Comparison of ENCODE assay signal across 11 cellular contexts in genomic region chr3:154181127-154181691, GRCh38.
A peak's percentile ranks its signal among the peaks of the same experiment; 100 is the strongest.
DNase-seq lines count a peak whose midpoint lies in the region; ATAC-seq and TF ChIP-seq lines count a peak whose summit lies in the region.
"Had no signal": no experiment of that assay in that cellular context is flagged by ENCODE, and none has a peak within 500 bp of the region (broad histone marks: within the 10 kb centered on the region; RNA-seq: fewer than 3 reads in every experiment).

No MANE protein-coding gene starts in this region.

- no peak for TF ChIP-seq CTCF in cardiac muscle cell (IDR thresholded peaks at IDR 0.05; ENCODE audit: low read depth, low read length)
- TF ChIP-seq CTCF in WTC11 (IDR thresholded peaks at IDR 0.05) = no peak
- TF ChIP-seq CTCF in left lung (IDR thresholded peaks at IDR 0.05) = no peak
- TF ChIP-seq CTCF in upper lobe of left lung (IDR thresholded peaks at IDR 0.05) = no peak

- H3K27ac ChIP-seq in cardiac muscle cell (peak overlapping the region; percentile 12), left lung (no peak overlapping the region), upper lobe of left lung (peak overlapping the region; percentile 3 to 39 (median 30))
- H3K27ac ChIP-seq: heart right ventricle had no signal

- peaks cover 21% of the 10 kb centered on the region for H3K4me1 Mint-ChIP-seq in WTC11

- POLR2A ChIA-PET in WTC11 (lab: Charles Lee) = interaction anchor here (1.7 kb wide), 1 partner anchor 17 kb away, joined by 3 read pairs; no protein-coding TSS in a partner anchor

- ATAC-seq in Right ventricle myocardium superior (ENCODE audit: poor library complexity) (no peak), WTC11 (peak; percentile 65), left lung (peak; percentile 77), upper lobe of left lung (ENCODE audit: low FRiP score in 2 of 2) (peak; percentile 36 to 59)

- H3K36me3 Mint-ChIP-seq in WTC11 = no peaks in the 10 kb centered on the region

- H3K9me3 ChIP-seq in cardiac muscle cell (ENCODE audit: low read depth) (no peaks in the 10 kb centered on the region), left lung (no peaks in the 10 kb centered on the region), upper lobe of left lung (no peaks in the 10 kb centered on the region)

- DNase-seq in cardiac muscle cell (ENCODE audit: low read depth in 1 of 2, low spot score in 1 of 2) = peak; percentile 21 to 59
- DNase-seq in Right ventricle myocardium superior = no peak
- no peak for DNase-seq in WTC11 (ENCODE audit: low spot score)
- DNase-seq in left lung = no peak
- peak in 1 of 2 donors; percentile 35 for DNase-seq in upper lobe of left lung
- DNase-seq in HUDEP-2 (lab: John Stamatoyannopoulos, UW; ENCODE audit: unreplicated experiment in 76 of 76) = no peak
- DNase-seq in activated effector memory CD4-positive, alpha-beta T cell treated with Interleukin-2 at 50 U/mL for 16 hours = no peak
- DNase-seq in NCI-H2081 treated with DMSO at 0.1 percent for 48 hours (lab: John Stamatoyannopoulos, UW) = no peak
- DNase-seq: H7, heart right ventricle, occipital lobe had no signal

- WGBS in upper lobe of left lung, 2 donors = 65 to 68% methylated on average over 6 of the region's 6 CpGs

- H3K9me3 Mint-ChIP-seq in WTC11 = no peaks in the 10 kb centered on the region

- H3K4me3 Mint-ChIP-seq in WTC11 = no peak overlapping the region

- TF ChIP-seq EP300 in upper lobe of left lung (IDR thresholded peaks at IDR 0.05) = peak in 3 of 4 donors; percentile 24 to 73 (median 72)

- CTCF ChIA-PET in WTC11 (lab: Charles Lee) = no interaction called here

- no peak for TF ChIP-seq POLR2A in upper lobe of left lung (IDR thresholded peaks at IDR 0.05)

- H3K27me3 ChIP-seq in cardiac muscle cell (no peaks in the 10 kb centered on the region), left lung (no peaks in the 10 kb centered on the region), upper lobe of left lung (no peaks in the 10 kb centered on the region)
- H3K27me3 ChIP-seq: heart right ventricle had no signal

- H3K27ac Mint-ChIP-seq in WTC11 = no peak overlapping the region

- H3K27me3 Mint-ChIP-seq in WTC11 (ENCODE audit: low read depth) = no peaks in the 10 kb centered on the region

- H3K36me3 ChIP-seq in cardiac muscle cell (no peaks in the 10 kb centered on the region), left lung (no peaks in the 10 kb centered on the region), upper lobe of left lung (no peaks in the 10 kb centered on the region)
- H3K36me3 ChIP-seq: heart right ventricle had no signal

- intact Hi-C loops in Right ventricle myocardium superior (cut with DNase I) = no loop called here
- intact Hi-C loops in left lung (cut with DNase I) = no loop called here

- H3K4me3 ChIP-seq in cardiac muscle cell (no peak overlapping the region), left lung (no peak overlapping the region), upper lobe of left lung (no peak overlapping the region)
- H3K4me3 ChIP-seq: heart right ventricle had no signal

- peaks cover 7% of the 10 kb centered on the region for H3K4me1 ChIP-seq in cardiac muscle cell (ENCODE audit: low read depth)
- H3K4me1 ChIP-seq in left lung = no peaks in the 10 kb centered on the region
- peaks cover 0 to 9% (median 2%) of the 10 kb centered on the region in 4 donors for H3K4me1 ChIP-seq in upper lobe of left lung

TF ChIP-seq in WTC11, 78 proteins besides CTCF, POLR2A, EP300 and RAD21:
- TF ChIP-seq ARID4B (CRISPR knock-in tag; IDR thresholded peaks at IDR 0.05; ENCODE audit: borderline replicate concordance) (no peak), USF2 (CRISPR knock-in tag; IDR thresholded peaks at IDR 0.05) (no peak), ZNF512 (CRISPR knock-in tag; IDR thresholded peaks at IDR 0.05; ENCODE audit: borderline replicate concordance) (no peak), E2F5 (CRISPR knock-in tag; IDR thresholded peaks at IDR 0.05) (no peak), NR3C1 (CRISPR knock-in tag; conservative IDR thresholded peaks at IDR 0.05; ENCODE audit: low read depth) (no peak), NFE2L1 (CRISPR knock-in tag; IDR thresholded peaks at IDR 0.05) (no peak), ZNF263 (CRISPR knock-in tag; IDR thresholded peaks at IDR 0.05; ENCODE audit: low read depth) (no peak), HMGXB4 (CRISPR knock-in tag; IDR thresholded peaks at IDR 0.05) (no peak), ATF1 (CRISPR knock-in tag; IDR thresholded peaks at IDR 0.05) (no peak), GTF2I (CRISPR knock-in tag; conservative IDR thresholded peaks at IDR 0.05) (no peak), RELA (CRISPR knock-in tag; IDR thresholded peaks at IDR 0.05; ENCODE audit: borderline replicate concordance) (no peak), CREB1 (CRISPR knock-in tag; IDR thresholded peaks at IDR 0.05) (no peak), ZNF317 (CRISPR knock-in tag; IDR thresholded peaks at IDR 0.05; ENCODE audit: borderline replicate concordance, low read depth) (no peak), ZNF671 (CRISPR knock-in tag; IDR thresholded peaks at IDR 0.05) (no peak), CBFB (CRISPR knock-in tag; IDR thresholded peaks at IDR 0.05; ENCODE audit: low read depth) (no peak)

Comparison
In these comparisons a context has a peak if more than half of its experiments do, and no peak if none do; other contexts are left out.
1. DNase-seq: peak in cardiac muscle cell (2 of 2); none in Right ventricle myocardium superior (single experiment), WTC11 (single experiment), left lung (0 of 2), HUDEP-2 (0 of 76), activated effector memory CD4-positive, alpha-beta T cell treated with Interleukin-2 at 50 U/mL for 16 hours (single experiment) and NCI-H2081 treated with DMSO at 0.1 percent for 48 hours (single experiment).
2. H3K27ac ChIP-seq: peak in cardiac muscle cell (single experiment) and upper lobe of left lung (4 of 4); none in left lung (0 of 2).